ENCODE assay signal across 26 cellular contexts in genomic region chr2:172586255-172586891, GRCh38. TPM values are rescaled to one million over a fixed set of nuclear protein-coding genes. Genes with fewer than 3 reads are reported as not detected.
DNase-seq lines count a peak whose midpoint lies in the region; ATAC-seq lines count a peak whose summit lies in the region.
"Had no signal": no experiment of that assay in that cellular context is flagged by ENCODE, and none has a peak within 500 bp of the region (broad histone marks: within the 10 kb centered on the region; RNA-seq: fewer than 3 reads in every experiment).

No MANE protein-coding gene starts in this region.

- no peaks in the 10 kb centered on the region for H3K27me3 ChIP-seq in CD8-positive, alpha-beta memory T cell (ENCODE audit: insufficient read depth, low read length, poor library complexity, severe bottlenecking)
- H3K27me3 ChIP-seq: tibial nerve had no signal

- CTCF ChIA-PET in CD8-positive, alpha-beta memory T cell (lab: Charles Lee): no interaction called here

- peaks cover 18% of the 10 kb centered on the region for H3K36me3 ChIP-seq in CD8-positive, alpha-beta memory T cell (ENCODE audit: insufficient read depth, low read length)

- peaks cover 6% of the 10 kb centered on the region for H3K4me1 ChIP-seq in CD8-positive, alpha-beta memory T cell (ENCODE audit: insufficient read depth, low read length)
- H3K4me1 ChIP-seq: tibial nerve had no signal

- no peaks in the 10 kb centered on the region for H3K27me3 Mint-ChIP-seq in CD8-positive, alpha-beta memory T cell
- no peaks in the 10 kb centered on the region for H3K27me3 Mint-ChIP-seq in activated naive CD8-positive, alpha-beta T cell
- H3K27me3 Mint-ChIP-seq in immature natural killer cell (ENCODE audit: low read depth in 3 of 3): peaks cover 0 to 7% (median 0%) of the 10 kb centered on the region in 3 donors

- DNase-seq in activated CD4-positive, CD25-positive, alpha-beta regulatory T cell (lab: John Stamatoyannopoulos, UW): no peak
- DNase-seq in CD8-positive, alpha-beta memory T cell: peak in 1 of 5 donors; percentile 29
- DNase-seq in immature natural killer cell (peak; percentile 46 to 54 (median 49)), NCI-H1048 (lab: John Stamatoyannopoulos, UW) (no peak), mucosa of gallbladder (ENCODE audit: low spot score) (no peak)
- DNase-seq: 8988T; amniotic stem cell; central memory CD4-positive, alpha-beta T cell; DMS79; KG1; mesenchymal stem cell; NCI-H1930; NCI-H226; NCI-H748 treated with DMSO at 0.1 percent for 48 hours; PC-9; retina; SHP77; stimulated activated CD4-positive, alpha-beta T cell treated with anti-CD3 and anti-CD28 coated beads, Interleukin-2, amount 100 ng/mL, for 48 hours; stimulated activated naive CD4-positive, alpha-beta T cell treated with Interleukin-2 at 50 U/mL for 16 hours; SW 1271 had no signal

- no peak overlapping the region for H3K4me3 ChIP-seq in CD8-positive, alpha-beta memory T cell (ENCODE audit: low read length)
- H3K4me3 ChIP-seq: PC-9, smooth muscle cell, tibial nerve had no signal

- peak overlapping the region in 1 of 8 donors; percentile 1 for H3K27ac Mint-ChIP-seq in CD8-positive, alpha-beta memory T cell
- H3K27ac Mint-ChIP-seq in activated naive CD8-positive, alpha-beta T cell: peak overlapping the region; percentile 66
- H3K27ac Mint-ChIP-seq in immature natural killer cell: peak overlapping the region in 1 of 6 donors; percentile 51

- no peaks in the 10 kb centered on the region for H3K9me3 ChIP-seq in CD8-positive, alpha-beta memory T cell (ENCODE audit: low read length)
- H3K9me3 ChIP-seq: tibial nerve had no signal

- peak overlapping the region in 5 of 7 donors; percentile 2 to 24 (median 7) for H3K4me3 Mint-ChIP-seq in CD8-positive, alpha-beta memory T cell
- peak overlapping the region; percentile 60 for H3K4me3 Mint-ChIP-seq in activated naive CD8-positive, alpha-beta T cell
- H3K4me3 Mint-ChIP-seq in immature natural killer cell: peak overlapping the region; percentile 5 to 65 (median 32)

- no peak overlapping the region for H3K27ac ChIP-seq in CD8-positive, alpha-beta memory T cell (ENCODE audit: low read depth, low read length)
- H3K27ac ChIP-seq: PC-9, tibial nerve had no signal

- peaks cover 19 to 26% (median 22%) of the 10 kb centered on the region in 3 donors for H3K4me1 Mint-ChIP-seq in CD8-positive, alpha-beta memory T cell
- peaks cover 65% of the 10 kb centered on the region for H3K4me1 Mint-ChIP-seq in activated naive CD8-positive, alpha-beta T cell (ENCODE audit: low read depth)
- H3K4me1 Mint-ChIP-seq in immature natural killer cell: peaks cover 30 to 49% of the 10 kb centered on the region in 2 donors

- H3K36me3 Mint-ChIP-seq in CD8-positive, alpha-beta memory T cell: peaks cover 37 to 75% (median 48%) of the 10 kb centered on the region in 3 donors
- peaks cover 43% of the 10 kb centered on the region for H3K36me3 Mint-ChIP-seq in activated naive CD8-positive, alpha-beta T cell
- H3K36me3 Mint-ChIP-seq in immature natural killer cell: peaks cover 45 to 63% (median 63%) of the 10 kb centered on the region in 3 donors

- H3K9me3 Mint-ChIP-seq in CD8-positive, alpha-beta memory T cell: no peaks in the 10 kb centered on the region
- no peaks in the 10 kb centered on the region for H3K9me3 Mint-ChIP-seq in activated naive CD8-positive, alpha-beta T cell (ENCODE audit: low read depth)
- H3K9me3 Mint-ChIP-seq in immature natural killer cell: no peaks in the 10 kb centered on the region

- ATAC-seq in activated CD4-positive, CD25-positive, alpha-beta regulatory T cell treated with anti-CD3 and anti-CD28 coated beads, Interleukin-2, amount 50 U/mL, for 24 hours: peak; percentile 73 to 74
- no peak for ATAC-seq in GM18867 (IDR thresholded peaks at IDR 0.05; ENCODE audit: unreplicated experiment)
- ATAC-seq: HCT116 had no signal

- POLR2A ChIA-PET in CD8-positive, alpha-beta memory T cell (lab: Charles Lee): no interaction called here

RNA-seq across cellular contexts. Expression of gene PDK1, which starts 30.5 kb away (rescaled TPM):
- 10 to 100 TPM; 15.5 TPM for total RNA-seq in CD8-positive, alpha-beta memory T cell
- polyA plus RNA-seq in CD8-positive, alpha-beta memory T cell: 12.6 TPM
- polyA plus RNA-seq in immature natural killer cell: 10 to 100 TPM in 1 of 3 donors, 1 to 10 TPM in 2; 9.9 to 14.4 (median 10.0) TPM
- total RNA-seq in mucosa of gallbladder: 17.7 TPM

Comparison
In these comparisons a context has a peak if more than half of its experiments do, and no peak if none do; other contexts are left out.
1. DNase-seq: peak in immature natural killer cell (3 of 3); none in activated CD4-positive, CD25-positive, alpha-beta regulatory T cell (0 of 4), NCI-H1048 (single experiment) and mucosa of gallbladder (single experiment).
2. H3K4me3 Mint-ChIP-seq: peak in every context shown above with its lines; median percentile 60 in activated naive CD8-positive, alpha-beta T cell; 32 in immature natural killer cell; 7 in CD8-positive, alpha-beta memory T cell.